8 cellular contexts compared by ENCODE assay signal in the genomic region with DNA sequence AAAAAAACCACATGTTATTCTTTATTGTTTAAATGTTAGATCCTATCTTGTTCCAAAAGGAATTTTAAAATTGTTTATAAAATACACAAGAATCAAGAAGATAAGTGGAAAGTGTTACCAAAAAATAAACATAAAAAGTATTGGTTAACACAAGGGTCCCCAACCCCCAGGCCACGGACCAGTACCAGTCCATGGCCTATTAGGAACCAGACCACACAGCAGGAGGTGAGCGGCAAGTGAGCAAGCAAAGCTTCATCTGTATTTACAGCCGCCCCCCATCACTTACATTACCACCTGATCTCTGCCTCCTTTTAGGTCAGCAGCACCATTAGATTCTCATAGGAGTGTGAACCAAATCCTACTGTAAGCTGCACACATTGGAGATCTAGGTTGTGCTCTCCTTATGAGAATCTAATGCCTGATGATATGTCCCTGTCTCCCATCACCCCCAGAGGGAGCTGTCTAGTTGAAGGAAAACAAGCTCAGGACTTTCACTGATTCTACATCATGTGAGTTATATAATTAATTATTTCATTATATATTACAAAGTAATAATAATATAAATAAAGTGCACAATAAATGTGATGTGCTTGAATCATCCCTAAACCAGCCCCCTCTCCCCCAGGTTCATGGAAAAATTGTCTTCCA.
A peak's percentile ranks its signal among the peaks of the same experiment; 100 is the strongest.
DNase-seq lines count a peak whose midpoint lies in the region; ATAC-seq and TF ChIP-seq lines count a peak whose summit lies in the region.
"Not testable (repeated sequence)": the region's sequence is repeated elsewhere in the genome, so short reads cannot be mapped to it uniquely, and the experiment has no call there.

No MANE protein-coding gene starts in this region.

- not testable (repeated sequence) for H3K27me3 ChIP-seq in DND-41 (ENCODE audit: insufficient read depth, low read length, poor library complexity); SJCRH30; adipocyte (replicated peaks; ENCODE audit: control insufficient read depth, insufficient read depth, low read length)

- H3K4me1 ChIP-seq in DND-41 (ENCODE audit: insufficient read depth, low read length); SJCRH30; adipocyte (ENCODE audit: control insufficient read depth, insufficient read depth, low read length): not testable (repeated sequence)

- not testable (repeated sequence) for ATAC-seq in DND-41 (ENCODE audit: insufficient read depth, low read depth)

- DNase-seq in DND-41, result peak; percentile 9
- peak; percentile 29 for DNase-seq in KBM-7
- peak; percentile 63 for DNase-seq in NCI-H82 (lab: John Stamatoyannopoulos, UW)
- peak; percentile 22 to 35 for DNase-seq in SJCRH30
- DNase-seq in adipocyte (ENCODE audit: low read depth), result peak; percentile 6
- DNase-seq in epithelial cell of proximal tubule (ENCODE audit: low read depth), result not testable (repeated sequence)
- DNase-seq in lung microvascular endothelial cell (ENCODE audit: low read depth in 2 of 2), result peak; percentile 5 to 8

- H3K36me3 ChIP-seq in DND-41 (ENCODE audit: insufficient read depth, low read length); SJCRH30; adipocyte (ENCODE audit: control insufficient read depth, insufficient read depth, low read length, severe bottlenecking): not testable (repeated sequence)

- not testable (repeated sequence) for H3K79me2 ChIP-seq in DND-41 (ENCODE audit: insufficient read depth, low read length)

- not testable (repeated sequence) for H3K4me2 ChIP-seq in DND-41 (ENCODE audit: insufficient read depth, low read length)

- not testable (repeated sequence) for H3K9me3 ChIP-seq in DND-41 (ENCODE audit: insufficient read depth, low read length, severe bottlenecking); SJCRH30 (replicated peaks); adipocyte (ENCODE audit: control insufficient read depth, low read length)

- H3K27ac ChIP-seq in 22Rv1; DND-41 (ENCODE audit: low read length); SJCRH30: not testable (repeated sequence)

- H3K9ac ChIP-seq in DND-41 (ENCODE audit: low read depth, low read length); adipocyte (ENCODE audit: low read length): not testable (repeated sequence)

- in situ Hi-C loops in KBM-7 (cut with MboI; ENCODE audit: low pct_unique_long_range_greater_than_20kb, low sequenced_read_pairs), result not testable (repeated sequence)

- not testable (repeated sequence) for H2AFZ ChIP-seq in DND-41 (ENCODE audit: low read depth, low read length)

- peak; percentile 39 for TF ChIP-seq CTCF in 22Rv1 (IDR thresholded peaks at IDR 0.05)
- not testable (repeated sequence) for TF ChIP-seq CTCF in DND-41 (IDR thresholded peaks at IDR 0.05; ENCODE audit: borderline replicate concordance, extremely low read depth, low read length, poor library complexity, severe bottlenecking)
- TF ChIP-seq CTCF in epithelial cell of proximal tubule (conservative IDR thresholded peaks at IDR 0.05; ENCODE audit: low read depth, low read length), result peak; percentile 46

- not testable (repeated sequence) for H4K20me1 ChIP-seq in DND-41 (ENCODE audit: insufficient read depth, low read length)

- H3K4me3 ChIP-seq in DND-41 (ENCODE audit: low read depth in 1 of 2, low read length in 2 of 2); SJCRH30; adipocyte (ENCODE audit: low read length); epithelial cell of proximal tubule (ENCODE audit: low read depth, low read length): not testable (repeated sequence)
